In genomic region chr7:139775829-139776266, GRCh38 we compare ENCODE assay signal across 8 cellular contexts. TPM values are rescaled to one million over a fixed set of nuclear protein-coding genes. Genes with fewer than 3 reads are reported as not detected.
DNase-seq lines count a peak whose midpoint lies in the region; ATAC-seq and TF ChIP-seq lines count a peak whose summit lies in the region.

No MANE protein-coding gene starts in this region.

- peaks cover 15% of the 10 kb centered on the region for H3K27me3 ChIP-seq in endodermal cell (ENCODE audit: control insufficient read depth, insufficient read depth, low read length, poor library complexity, severe bottlenecking)
- H3K27me3 ChIP-seq in mesendoderm (ENCODE audit: insufficient read depth, low read length, poor library complexity), result peaks cover 4% of the 10 kb centered on the region

- no peak overlapping the region for H3K18ac ChIP-seq in mesendoderm (ENCODE audit: low read length)

- no peak overlapping the region for H3K23ac ChIP-seq in mesendoderm (ENCODE audit: low read length)

- CTCF ChIA-PET in activated CD4-positive, alpha-beta memory T cell treated with anti-CD3 and anti-CD28 coated beads for 36 hours (lab: Charles Lee), result no interaction called here

- H3K4me3 Mint-ChIP-seq in activated CD4-positive, alpha-beta memory T cell treated with anti-CD3 and anti-CD28 coated beads for 36 hours, result peak overlapping the region; percentile 95
- H3K4me3 Mint-ChIP-seq in endodermal cell, result peak overlapping the region; percentile 96
- peak overlapping the region; percentile 95 for H3K4me3 Mint-ChIP-seq in stimulated activated effector memory CD8-positive, alpha-beta T cell treated with anti-CD3 and anti-CD28 coated beads, Interleukin-12 subunit alpha, Interleukin-12 subunit beta, amount 100 ng/mL, for 72 hours

- H3K36me3 Mint-ChIP-seq in activated CD4-positive, alpha-beta memory T cell treated with anti-CD3 and anti-CD28 coated beads for 36 hours, result no peaks in the 10 kb centered on the region
- peaks cover 10% of the 10 kb centered on the region for H3K36me3 Mint-ChIP-seq in endodermal cell (ENCODE audit: low read depth)
- peaks cover 35% of the 10 kb centered on the region for H3K36me3 Mint-ChIP-seq in stimulated activated effector memory CD8-positive, alpha-beta T cell treated with anti-CD3 and anti-CD28 coated beads, Interleukin-12 subunit alpha, Interleukin-12 subunit beta, amount 100 ng/mL, for 72 hours

- ATAC-seq in HG03095 (IDR thresholded peaks at IDR 0.05; ENCODE audit: unreplicated experiment) (peak; percentile 36), GM18867 (IDR thresholded peaks at IDR 0.05; ENCODE audit: unreplicated experiment) (no peak)
- peak; percentile 15 for ATAC-seq in stimulated activated effector memory CD8-positive, alpha-beta T cell treated with anti-CD3 and anti-CD28 coated beads, Interleukin-12 subunit alpha, Interleukin-12 subunit beta, amount 100 ng/mL, for 72 hours

- peaks cover 11% of the 10 kb centered on the region for H3K27me3 Mint-ChIP-seq in activated CD4-positive, alpha-beta memory T cell treated with anti-CD3 and anti-CD28 coated beads for 36 hours
- peaks cover 24% of the 10 kb centered on the region for H3K27me3 Mint-ChIP-seq in endodermal cell (ENCODE audit: insufficient read depth)

- H3K4me2 ChIP-seq in mesendoderm (ENCODE audit: low read length), result no peak overlapping the region

- H3K4me3 ChIP-seq in endodermal cell (ENCODE audit: low read length), result peak overlapping the region; percentile 97
- no peak overlapping the region for H3K4me3 ChIP-seq in mesendoderm (ENCODE audit: low read length)

- POLR2A ChIA-PET in activated CD4-positive, alpha-beta memory T cell treated with anti-CD3 and anti-CD28 coated beads for 36 hours (lab: Charles Lee), result no interaction called here

- peak; percentile 87 for DNase-seq in ELR (ENCODE audit: low read depth)
- DNase-seq in NCI-H526 (lab: John Stamatoyannopoulos, UW), result peak; percentile 87 to 91
- DNase-seq in activated CD4-positive, alpha-beta memory T cell treated with anti-CD3 and anti-CD28 coated beads for 36 hours, result peak; percentile 69
- DNase-seq in endodermal cell, result peak; percentile 79
- DNase-seq in mesendoderm, result peak; percentile 64
- peak; percentile 31 to 69 for DNase-seq in stimulated activated effector memory CD8-positive, alpha-beta T cell treated with anti-CD3 and anti-CD28 coated beads, Interleukin-12 subunit alpha, Interleukin-12 subunit beta, amount 100 ng/mL, for 72 hours (ENCODE audit: low spot score in 2 of 2)

- no peak overlapping the region for H3K27ac ChIP-seq in endodermal cell (ENCODE audit: low read depth, low read length)
- no peak overlapping the region for H3K27ac ChIP-seq in mesendoderm (ENCODE audit: low read depth, low read length)

- H4K8ac ChIP-seq in mesendoderm (ENCODE audit: low read depth, low read length), result no peak overlapping the region

- WGBS in endodermal cell (ENCODE audit: insufficient coverage in 1 of 2, insufficient read length in 1 of 2), 2 experiments, result 40 to 46% methylated on average over 4 to 11 of the region's 11 CpGs
- no CpG with 5 or more reads among the region's 11 CpGs for WGBS in mesendoderm (ENCODE audit: extremely low coverage, insufficient coverage, low lambda C conversion rate)

- H3K27ac Mint-ChIP-seq in activated CD4-positive, alpha-beta memory T cell treated with anti-CD3 and anti-CD28 coated beads for 36 hours, result peak overlapping the region; percentile 39
- H3K27ac Mint-ChIP-seq in endodermal cell, result no peak overlapping the region
- peak overlapping the region; percentile 96 for H3K27ac Mint-ChIP-seq in stimulated activated effector memory CD8-positive, alpha-beta T cell treated with anti-CD3 and anti-CD28 coated beads, Interleukin-12 subunit alpha, Interleukin-12 subunit beta, amount 100 ng/mL, for 72 hours

- H3K36me3 ChIP-seq in endodermal cell (ENCODE audit: control insufficient read depth, insufficient read depth, low read length), result peaks cover 26% of the 10 kb centered on the region
- H3K36me3 ChIP-seq in mesendoderm (ENCODE audit: control insufficient read depth, insufficient read depth, low read length), result no peaks in the 10 kb centered on the region

- no peak overlapping the region for H2BK15ac ChIP-seq in mesendoderm (replicated peaks; ENCODE audit: low read depth)

- no peaks in the 10 kb centered on the region for H3K9me3 ChIP-seq in endodermal cell (ENCODE audit: control insufficient read depth, low read length)

- no peaks in the 10 kb centered on the region for H3K9me3 Mint-ChIP-seq in activated CD4-positive, alpha-beta memory T cell treated with anti-CD3 and anti-CD28 coated beads for 36 hours
- no peaks in the 10 kb centered on the region for H3K9me3 Mint-ChIP-seq in endodermal cell
- H3K9me3 Mint-ChIP-seq in stimulated activated effector memory CD8-positive, alpha-beta T cell treated with anti-CD3 and anti-CD28 coated beads, Interleukin-12 subunit alpha, Interleukin-12 subunit beta, amount 100 ng/mL, for 72 hours, result no peaks in the 10 kb centered on the region

- TF ChIP-seq CTCF in endodermal cell (conservative IDR thresholded peaks at IDR 0.05), result peak; percentile 82

- H2AK5ac ChIP-seq in mesendoderm (ENCODE audit: low read length), result no peak overlapping the region

- H2BK120ac ChIP-seq in mesendoderm (ENCODE audit: low read depth, low read length), result no peak overlapping the region

- no peak overlapping the region for H2BK5ac ChIP-seq in mesendoderm (ENCODE audit: low read length)

- H3K4ac ChIP-seq in mesendoderm (ENCODE audit: low read depth, low read length), result no peak overlapping the region

- H3K4me1 ChIP-seq in endodermal cell (ENCODE audit: control insufficient read depth, insufficient read depth, low read length) (peaks cover 5% of the 10 kb centered on the region), mesendoderm (ENCODE audit: control insufficient read depth, low read depth, low read length) (no peaks in the 10 kb centered on the region)

- no peak overlapping the region for H3K56ac ChIP-seq in mesendoderm (ENCODE audit: low read length)

- H3K79me2 ChIP-seq in mesendoderm (ENCODE audit: control insufficient read depth, insufficient read depth, low read length), result no peaks in the 10 kb centered on the region

- intact Hi-C loops in activated CD4-positive, alpha-beta memory T cell treated with anti-CD3 and anti-CD28 coated beads for 36 hours (cut with micrococcal nuclease), result loop anchor here (1.0 to 10.0 kb wide), 8 partner anchors 9 to 421 kb away; partner anchors contain the start of genes KDM7A, LUC7L2 and PARP12

- H3K9ac ChIP-seq in endodermal cell (ENCODE audit: extremely low read depth, low read length, poor library complexity, severe bottlenecking), result peak overlapping the region; percentile 81
- H3K9ac ChIP-seq in mesendoderm (ENCODE audit: low read length), result no peak overlapping the region

- no peak overlapping the region for H4K5ac ChIP-seq in mesendoderm (ENCODE audit: low read length)

- peaks cover 55% of the 10 kb centered on the region for H3K4me1 Mint-ChIP-seq in activated CD4-positive, alpha-beta memory T cell treated with anti-CD3 and anti-CD28 coated beads for 36 hours (ENCODE audit: low read depth)
- peaks cover 38% of the 10 kb centered on the region for H3K4me1 Mint-ChIP-seq in endodermal cell
- H3K4me1 Mint-ChIP-seq in stimulated activated effector memory CD8-positive, alpha-beta T cell treated with anti-CD3 and anti-CD28 coated beads, Interleukin-12 subunit alpha, Interleukin-12 subunit beta, amount 100 ng/mL, for 72 hours, result peaks cover 68% of the 10 kb centered on the region

- H3K79me1 ChIP-seq in mesendoderm (ENCODE audit: low read length), result peaks cover 7% of the 10 kb centered on the region

RNA-seq across cellular contexts. Expression of gene HIPK2, which starts 1.9 kb away (rescaled TPM):
- total RNA-seq in activated CD4-positive, alpha-beta memory T cell treated with anti-CD3 and anti-CD28 coated beads for 36 hours, result 10 to 100 TPM; 18.9 to 19.1 TPM
- total RNA-seq in endodermal cell, result 100 to 1,000 TPM in 1 of 2 donors, 10 to 100 TPM in 1; 95.1 to 125 TPM
- 32.0 TPM for polyA plus RNA-seq in endodermal cell (2013, experiment 1 of 2)
- polyA plus RNA-seq in endodermal cell (2013, experiment 2 of 2), result 35.9 TPM
- polyA plus RNA-seq in mesendoderm (2013, experiment 1 of 2), result 13.2 TPM
- polyA plus RNA-seq in mesendoderm (2013, experiment 2 of 2), result 13.5 TPM

RNA-seq across cellular contexts. Expression of gene TBXAS1, which starts 53.2 kb away (rescaled TPM):
- total RNA-seq in activated CD4-positive, alpha-beta memory T cell treated with anti-CD3 and anti-CD28 coated beads for 36 hours, result 1 to 10 TPM; 4.8 to 5.3 TPM
- 10 to 100 TPM in 1 of 2 donors, 1 to 10 TPM in 1; 7.6 to 13.5 TPM for total RNA-seq in endodermal cell
- polyA plus RNA-seq in endodermal cell (2013, experiment 1 of 2), result 2.6 TPM
- 2.7 TPM for polyA plus RNA-seq in endodermal cell (2013, experiment 2 of 2)
- polyA plus RNA-seq in mesendoderm (2013, experiment 1 of 2), result 2.1 TPM
- polyA plus RNA-seq in mesendoderm (2013, experiment 2 of 2), result 1.7 TPM

Comparison
In these comparisons a context has a peak if more than half of its experiments do, and no peak if none do; other contexts are left out.
1. RNA of gene HIPK2, which starts 1.9 kb away (total RNA-seq): 95.1 to 125 TPM in endodermal cell; 18.9 to 19.1 TPM in activated CD4-positive, alpha-beta memory T cell treated with anti-CD3 and anti-CD28 coated beads for 36 hours; every median in the first group is over 4 times any median in the second.
2. Peak in every context shown above with its lines, with median percentiles within 50 percentile points of each other: DNase-seq and H3K4me3 Mint-ChIP-seq.